Comparison of ENCODE assay signal across 26 cellular contexts in the genomic region with DNA sequence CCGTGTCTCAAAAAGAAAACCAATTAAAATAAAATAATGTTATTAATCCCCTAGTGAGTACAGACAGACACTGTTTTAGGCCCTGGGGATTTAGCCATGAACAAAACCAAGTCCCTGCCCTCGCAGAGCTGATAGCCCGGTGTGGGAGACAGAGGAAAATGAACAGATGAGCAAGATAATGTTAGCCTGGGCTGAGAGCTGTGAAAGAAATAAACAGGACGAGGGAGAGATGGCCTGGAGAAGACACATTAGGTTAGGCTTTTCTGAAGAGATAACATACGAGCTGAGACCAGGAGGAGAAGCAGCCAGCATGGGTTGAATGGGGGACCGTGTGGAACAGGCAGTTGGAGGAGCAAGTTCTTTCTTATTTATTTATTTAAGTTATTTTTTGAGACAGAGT. TPM values are rescaled to one million over a fixed set of nuclear protein-coding genes. Genes with fewer than 3 reads are reported as not detected.
DNase-seq lines count a peak whose midpoint lies in the region; ATAC-seq and TF ChIP-seq lines count a peak whose summit lies in the region.
"Had no signal": no experiment of that assay in that cellular context is flagged by ENCODE, and none has a peak within 500 bp of the region (broad histone marks: within the 10 kb centered on the region; RNA-seq: fewer than 3 reads in every experiment).

No MANE protein-coding gene starts in this region.

- peaks cover 0 to 6% of the 10 kb centered on the region in 2 experiments for H3K36me3 ChIP-seq in SK-N-SH (replicated peaks in 1 of 2; ENCODE audit: control insufficient read depth in 1 of 2, insufficient read depth in 2 of 2, low read length in 1 of 2)
- H3K36me3 ChIP-seq in KMS-11 (ENCODE audit: insufficient read depth), result no peaks in the 10 kb centered on the region
- peaks cover 4% of the 10 kb centered on the region for H3K36me3 ChIP-seq in right atrium auricular region
- H3K36me3 ChIP-seq: prostate gland had no signal

- H3K27me3 ChIP-seq in SK-N-SH (ENCODE audit: insufficient read depth) (no peaks in the 10 kb centered on the region), KMS-11 (ENCODE audit: insufficient read depth, low read depth) (no peaks in the 10 kb centered on the region), right atrium auricular region (no peaks in the 10 kb centered on the region)
- H3K27me3 ChIP-seq: esophagus squamous epithelium, hepatocyte, stomach, tibial artery had no signal

- H3K79me2 ChIP-seq in SK-N-SH (ENCODE audit: insufficient read depth) (no peaks in the 10 kb centered on the region), KMS-11 (ENCODE audit: insufficient read depth, low read depth) (no peaks in the 10 kb centered on the region; the same call in 1 of the 2 replicates)
- H3K79me2 ChIP-seq: hepatocyte had no signal

- 65% methylated on average over 6 of the region's 6 CpGs for WGBS in SK-N-SH (ENCODE audit: low lambda C conversion rate)

- no peaks in the 10 kb centered on the region for H3F3A ChIP-seq in SK-N-SH (replicated peaks; ENCODE audit: insufficient read depth)

- POLR2A ChIA-PET in SK-N-SH (lab: Yijun Ruan, JAX) (interaction anchor here (1.4 kb wide), 1 partner anchor 8 kb away, joined by 3 read pairs; no protein-coding TSS in a partner anchor), activated B cell treated with CpG ODN at 0.5 μM for 24 hours (lab: Charles Lee) (interaction anchor here (0.6 to 1.2 kb wide), 4 partner anchors 8 to 73 kb away, joined by 3 to 7 read pairs (median 5); no protein-coding TSS in a partner anchor)

- TF ChIP-seq CTCF in SK-N-SH (IDR thresholded peaks at IDR 0.05) (no peak), KMS-11 (conservative IDR thresholded peaks at IDR 0.05; ENCODE audit: low read depth, low read length) (no peak), activated B cell treated with CpG ODN at 0.5 μM for 24 hours (IDR thresholded peaks at IDR 0.05) (no peak), right atrium auricular region (IDR thresholded peaks at IDR 0.05) (no peak)

- H3K4me3 Mint-ChIP-seq in activated B cell treated with CpG ODN at 0.5 μM for 24 hours, result no peak overlapping the region
- H3K4me3 Mint-ChIP-seq in naive B cell, result peak overlapping the region in 2 of 8 donors; percentile 63
- H3K4me3 Mint-ChIP-seq in stimulated activated naive B cell treated with anti-CD40 and anti-IgM and Interleukin-4, amounts not matched to agents 10 μg/mL and 1 μg/mL and 100 μg/mL, for 72 hours, result no peak overlapping the region
- H3K4me3 Mint-ChIP-seq: activated T-cell treated with anti-CD3 and anti-CD28 coated beads, Interleukin-2, amount 50 U/mL, for 72 hours had no signal

- ATAC-seq in SK-N-SH treated with all-trans-retinoic acid at 6 μM for 48 hours, result no peak; the same call in 2 of the 3 replicates
- ATAC-seq in activated B cell treated with CpG ODN at 0.5 μM for 24 hours (ENCODE audit: low read depth), result no peak
- ATAC-seq in naive B cell (ENCODE audit: low read depth in 2 of 2), result no peak
- ATAC-seq in stimulated activated naive B cell treated with anti-CD40 and anti-IgM and Interleukin-4, amounts not matched to agents 10 μg/mL and 1 μg/mL and 100 μg/mL, for 72 hours (replicated peaks), result no peak
- ATAC-seq in Right ventricle myocardium inferior, result no peak
- ATAC-seq: activated T-cell treated with anti-CD3 and anti-CD28 coated beads, Interleukin-2, amount 50 U/mL, for 72 hours; HepG2; left colon had no signal

- H3K27me3 Mint-ChIP-seq in activated B cell treated with CpG ODN at 0.5 μM for 24 hours (no peaks in the 10 kb centered on the region), naive B cell (no peaks in the 10 kb centered on the region)
- no peaks in the 10 kb centered on the region for H3K27me3 Mint-ChIP-seq in stimulated activated naive B cell treated with anti-CD40 and anti-IgM and Interleukin-4, amounts not matched to agents 10 μg/mL and 1 μg/mL and 100 μg/mL, for 72 hours

- H3K27ac Mint-ChIP-seq in activated B cell treated with CpG ODN at 0.5 μM for 24 hours, result peak overlapping the region; percentile 6
- peak overlapping the region in 5 of 6 donors; percentile 42 to 90 (median 78) for H3K27ac Mint-ChIP-seq in naive B cell
- no peak overlapping the region for H3K27ac Mint-ChIP-seq in stimulated activated naive B cell treated with anti-CD40 and anti-IgM and Interleukin-4, amounts not matched to agents 10 μg/mL and 1 μg/mL and 100 μg/mL, for 72 hours
- H3K27ac Mint-ChIP-seq: activated T-cell treated with anti-CD3 and anti-CD28 coated beads, Interleukin-2, amount 50 U/mL, for 72 hours had no signal

- H3K9ac ChIP-seq in SK-N-SH, result no peak overlapping the region
- H3K9ac ChIP-seq in KMS-11, result no peak overlapping the region

- H3K36me3 Mint-ChIP-seq in activated B cell treated with CpG ODN at 0.5 μM for 24 hours (ENCODE audit: low read depth) (peaks cover 67% of the 10 kb centered on the region), naive B cell (peaks cover 0 to 15% of the 10 kb centered on the region in 2 donors)
- H3K36me3 Mint-ChIP-seq in stimulated activated naive B cell treated with anti-CD40 and anti-IgM and Interleukin-4, amounts not matched to agents 10 μg/mL and 1 μg/mL and 100 μg/mL, for 72 hours, result peaks cover 31 to 45% of the 10 kb centered on the region in 2 donors

- H3K27ac ChIP-seq in SK-N-SH (ENCODE audit: low read depth in 2 of 2, low read length in 1 of 2) (peak overlapping the region in 1 of 2 experiments; percentile 3; a peak in 1 of 4 replicates), KMS-11 (peak overlapping the region; percentile 33; the same call in 1 of the 2 replicates), right atrium auricular region (no peak overlapping the region)
- H3K27ac ChIP-seq: esophagus squamous epithelium, hepatocyte, prostate gland, stomach, tibial artery, VCaP had no signal

- peaks cover 21% of the 10 kb centered on the region for H3K4me1 Mint-ChIP-seq in activated B cell treated with CpG ODN at 0.5 μM for 24 hours
- H3K4me1 Mint-ChIP-seq in naive B cell, result peaks cover 17 to 22% (median 19%) of the 10 kb centered on the region in 3 donors
- peaks cover 8 to 27% of the 10 kb centered on the region in 2 donors for H3K4me1 Mint-ChIP-seq in stimulated activated naive B cell treated with anti-CD40 and anti-IgM and Interleukin-4, amounts not matched to agents 10 μg/mL and 1 μg/mL and 100 μg/mL, for 72 hours

- no peak overlapping the region for H3K4me3 ChIP-seq in SK-N-SH (ENCODE audit: low read depth in 2 of 2, low read length in 1 of 2)
- no peak overlapping the region for H3K4me3 ChIP-seq in KMS-11 (IDR thresholded peaks at IDR 0.05; ENCODE audit: insufficient read depth, low read depth, low read length)
- H3K4me3 ChIP-seq in right atrium auricular region, result no peak overlapping the region
- H3K4me3 ChIP-seq: esophagus squamous epithelium, hepatocyte, prostate gland, stomach, tibial artery had no signal

- H4K20me1 ChIP-seq in SK-N-SH (ENCODE audit: insufficient read depth) (no peaks in the 10 kb centered on the region), KMS-11 (ENCODE audit: insufficient read depth) (no peaks in the 10 kb centered on the region)

- TF ChIP-seq RAD21 in SK-N-SH (IDR thresholded peaks at IDR 0.05; ENCODE audit: low read length), result no peak

- no peak for DNase-seq in SK-N-SH
- DNase-seq in activated B cell treated with CpG ODN at 0.5 μM for 24 hours, result no peak
- DNase-seq in naive B cell, result no peak
- no peak for DNase-seq in stimulated activated naive B cell treated with anti-CD40 and anti-IgM and Interleukin-4, amounts not matched to agents 10 μg/mL and 1 μg/mL and 100 μg/mL, for 72 hours
- DNase-seq in Right ventricle myocardium inferior (ENCODE audit: missing footprints), result no peak
- DNase-seq in right atrium auricular region (ENCODE audit: low spot score), result no peak
- DNase-seq: 8988T; activated CD4-positive, alpha-beta T cell treated with anti-CD3 and anti-CD28 coated beads, Interleukin-2, amount 50 U/mL, for 1 hour; activated naive CD4-positive, alpha-beta T cell treated with anti-CD3 and anti-CD28 coated beads, Interleukin-2, amount 50 U/mL, for 16 hours; activated T-cell treated with anti-CD3 and anti-CD28 coated beads, Interleukin-2, amount 50 U/mL, for 72 hours; esophagus squamous epithelium; foreskin melanocyte; left colon; mammary epithelial cell; NCI-H1092; NCI-H1694 treated with DMSO at 0.1 percent for 48 hours; NCI-H2171; NCI-H524; stomach; tibial artery had no signal

- H3K4me2 ChIP-seq in SK-N-SH (no peak overlapping the region), KMS-11 (no peak overlapping the region)
- H3K4me2 ChIP-seq: hepatocyte had no signal

- H2AFZ ChIP-seq in SK-N-SH (ENCODE audit: low read depth) (no peak overlapping the region), KMS-11 (ENCODE audit: low read depth) (no peak overlapping the region)
- H2AFZ ChIP-seq: hepatocyte had no signal

- intact Hi-C loops in activated B cell treated with CpG ODN at 0.5 μM for 24 hours (cut with micrococcal nuclease), result no loop called here
- intact Hi-C loops in Right ventricle myocardium inferior (cut with DNase I), result no loop called here

- H3K9me3 Mint-ChIP-seq in activated B cell treated with CpG ODN at 0.5 μM for 24 hours, result no peaks in the 10 kb centered on the region
- H3K9me3 Mint-ChIP-seq in naive B cell, result no peaks in the 10 kb centered on the region
- no peaks in the 10 kb centered on the region for H3K9me3 Mint-ChIP-seq in stimulated activated naive B cell treated with anti-CD40 and anti-IgM and Interleukin-4, amounts not matched to agents 10 μg/mL and 1 μg/mL and 100 μg/mL, for 72 hours
- H3K9me3 Mint-ChIP-seq: activated T-cell treated with anti-CD3 and anti-CD28 coated beads, Interleukin-2, amount 50 U/mL, for 72 hours had no signal

- H3K9me3 ChIP-seq in SK-N-SH (no peaks in the 10 kb centered on the region), right atrium auricular region (no peaks in the 10 kb centered on the region)
- H3K9me3 ChIP-seq: esophagus squamous epithelium, prostate gland, stomach, tibial artery had no signal

- CTCF ChIA-PET in SK-N-SH (lab: Yijun Ruan, JAX), result interaction anchor here (0.7 kb wide), 1 partner anchor 58 kb away, joined by 3 read pairs; no protein-coding TSS in a partner anchor
- CTCF ChIA-PET in activated B cell treated with CpG ODN at 0.5 μM for 24 hours (lab: Charles Lee), result no interaction called here

- H3K4me1 ChIP-seq in SK-N-SH (ENCODE audit: control insufficient read depth in 1 of 2, insufficient read depth in 2 of 2, low read depth in 1 of 2, low read length in 1 of 2) (no peaks in the 10 kb centered on the region), KMS-11 (ENCODE audit: low read depth, poor library complexity, severe bottlenecking) (peaks cover 29% of the 10 kb centered on the region), right atrium auricular region (no peaks in the 10 kb centered on the region)
- H3K4me1 ChIP-seq: esophagus squamous epithelium, prostate gland, tibial artery had no signal

- TF ChIP-seq EP300 in SK-N-SH (IDR thresholded peaks at IDR 0.05; ENCODE audit: borderline replicate concordance in 1 of 2, low read depth in 1 of 2, low read length in 1 of 2), result no peak

- no peaks in the 10 kb centered on the region for H3K9me2 ChIP-seq in SK-N-SH

RNA-seq across cellular contexts. Expression of gene RELB, which starts 9.0 kb away (rescaled TPM):
- polyA plus RNA-seq in SK-N-SH (2012; rRNA removed) (9.5 and 12.6 TPM in 2 replicates), naive B cell (ENCODE audit: low read depth in 6 of 6) (10 to 100 TPM; 29.8 to 72.6 (median 64.7) TPM)
- 5.8 and 9.7 TPM in 2 replicates for polyA plus RNA-seq in SK-N-SH (2012; cell fraction: cytosol; rRNA removed)
- 14.8 and 15.1 TPM in 2 replicates for polyA plus RNA-seq in SK-N-SH (2012; cell fraction: nucleus; rRNA removed)
- total RNA-seq in activated B cell treated with CpG ODN at 0.5 μM for 24 hours (117 and 135 TPM in 2 replicates), Right ventricle myocardium inferior (4.2 TPM), right atrium auricular region (1 to 10 TPM; 1.3 to 3.1 TPM)

RNA-seq across cellular contexts. Expression of gene CLASRP, which starts 28.5 kb away (rescaled TPM):
- polyA plus RNA-seq in SK-N-SH (2012; rRNA removed) (53.8 and 54.8 TPM in 2 replicates), naive B cell (ENCODE audit: low read depth in 6 of 6) (10 to 100 TPM in 2 of 6 donors, 1 to 10 TPM in 4; 6.5 to 30.2 (median 9.7) TPM)
- polyA plus RNA-seq in SK-N-SH (2012; cell fraction: cytosol; rRNA removed), result 17.8 and 18.8 TPM in 2 replicates
- 283 and 291 TPM in 2 replicates for polyA plus RNA-seq in SK-N-SH (2012; cell fraction: nucleus; rRNA removed)
- total RNA-seq in activated B cell treated with CpG ODN at 0.5 μM for 24 hours (133 and 172 TPM in 2 replicates), Right ventricle myocardium inferior (33.4 TPM), right atrium auricular region (10 to 100 TPM; 29.6 to 31.3 TPM)

RNA-seq across cellular contexts. Expression of gene CLPTM1, which starts 55.1 kb away (rescaled TPM):
- polyA plus RNA-seq in SK-N-SH (2012; rRNA removed) (58.4 and 86.5 TPM in 2 replicates), naive B cell (ENCODE audit: low read depth in 6 of 6) (10 to 100 TPM; 17.5 to 27.2 (median 20.1) TPM)
- 34.4 and 50.3 TPM in 2 replicates for polyA plus RNA-seq in SK-N-SH (2012; cell fraction: cytosol; rRNA removed)
- 123 and 136 TPM in 2 replicates for polyA plus RNA-seq in SK-N-SH (2012; cell fraction: nucleus; rRNA removed)
- total RNA-seq in activated B cell treated with CpG ODN at 0.5 μM for 24 hours (87.0 and 92.1 TPM in 2 replicates), Right ventricle myocardium inferior (90.1 TPM), right atrium auricular region (10 to 100 TPM; 75.9 to 83.5 TPM)

Comparison
In these comparisons a context has a peak if more than half of its experiments do, and no peak if none do; other contexts are left out.
1. RNA of gene RELB, which starts 9.0 kb away (total RNA-seq): 117 to 135 TPM in activated B cell treated with CpG ODN at 0.5 μM for 24 hours; 4.2 TPM in Right ventricle myocardium inferior (single experiment) and 1.3 to 3.1 TPM in right atrium auricular region; every median in the first group is over 10 times any median in the second.